ENCODE assay signal across 11 cellular contexts in the genomic region with DNA sequence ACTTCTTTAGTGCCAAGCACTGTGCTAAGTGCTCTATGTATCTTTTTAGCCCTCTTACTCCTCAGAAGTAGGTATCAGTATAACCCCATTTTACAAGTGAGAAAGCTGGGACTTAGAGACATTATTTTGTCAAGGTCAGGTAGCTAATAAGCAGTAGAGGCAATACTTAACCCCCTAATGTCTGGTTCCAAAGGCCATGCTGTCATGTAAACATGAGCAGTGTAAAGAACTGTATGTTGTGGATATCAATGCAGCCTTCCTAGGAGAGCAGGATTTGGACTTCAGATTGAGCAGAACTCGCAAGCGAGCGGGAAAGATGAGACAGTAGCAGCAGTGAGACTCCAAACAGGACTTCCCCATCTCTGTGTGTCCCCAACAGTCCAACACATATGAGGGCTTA. TPM values are rescaled to one million over a fixed set of nuclear protein-coding genes. Genes with fewer than 3 reads are reported as not detected.
"Had no signal": no experiment of that assay in that cellular context is flagged by ENCODE, and none has a peak within 500 bp of the region (broad histone marks: within the 10 kb centered on the region; RNA-seq: fewer than 3 reads in every experiment).

No MANE protein-coding gene starts in this region.

- H3K9me3 Mint-ChIP-seq: GM23338, H9, HFFc6 had no signal

- DNase-seq: GM23248, GOT3, H7, H9, HCEC 1CT, HFFc6 had no signal

- H3K9me3 ChIP-seq: HAP-1 had no signal

- H3K36me3 ChIP-seq: HAP-1 had no signal

- H3K9ac ChIP-seq: GM23248 had no signal

- H3K4me3 Mint-ChIP-seq: GM23338, H9, HFFc6 had no signal

- H3K4me3 ChIP-seq: GM23248, GM23338, HAP-1 had no signal

- ATAC-seq: GM23338, HCT116 had no signal

- H3K4me2 ChIP-seq: GM23338 had no signal

- H2AFZ ChIP-seq: GM23248, GM23338 had no signal

- H3K27ac ChIP-seq: GM23248 had no signal

- FAIRE-seq: H1, H54 had no signal

- H3K27ac Mint-ChIP-seq: GM23338, H9, HFFc6 had no signal

RNA-seq across cellular contexts. Expression of gene SOWAHA, which starts 21.0 kb away (rescaled TPM):
- total RNA-seq: GM23248, HFFc6 had no signal
- polyA plus RNA-seq: GM23248 had no signal

RNA-seq across cellular contexts. Expression of gene GDF9, which starts 32.2 kb away (rescaled TPM):
- total RNA-seq: H1 had no signal
- polyA plus RNA-seq: GM23248 had no signal

RNA-seq across cellular contexts. Expression of gene LEAP2, which starts 39.4 kb away (rescaled TPM):
- total RNA-seq: GM23248 had no signal
